Comparison of ENCODE assay signal across 8 cellular contexts in genomic region chr3:179071569-179072397, GRCh38. TPM values are rescaled to one million over a fixed set of nuclear protein-coding genes. Genes with fewer than 3 reads are reported as not detected.
DNase-seq lines count a peak whose midpoint lies in the region; ATAC-seq lines count a peak whose summit lies in the region.

A gene with protein sequence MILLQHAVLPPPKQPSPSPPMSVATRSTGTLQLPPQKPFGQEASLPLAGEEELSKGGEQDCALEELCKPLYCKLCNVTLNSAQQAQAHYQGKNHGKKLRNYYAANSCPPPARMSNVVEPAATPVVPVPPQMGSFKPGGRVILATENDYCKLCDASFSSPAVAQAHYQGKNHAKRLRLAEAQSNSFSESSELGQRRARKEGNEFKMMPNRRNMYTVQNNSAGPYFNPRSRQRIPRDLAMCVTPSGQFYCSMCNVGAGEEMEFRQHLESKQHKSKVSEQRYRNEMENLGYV (minus strand): TSS chr3:179071809. CDS start chr3:179067752, 4,057 bp downstream.

- peaks cover 0 to 19% (median 3%) of the 10 kb centered on the region in 3 donors for H3K36me3 Mint-ChIP-seq in CD8-positive, alpha-beta memory T cell

- H3K9me3 Mint-ChIP-seq in CD8-positive, alpha-beta memory T cell: no peaks in the 10 kb centered on the region

- peak within 1 kb of the TSS; percentile 70 for H3K27ac ChIP-seq in CD8-positive, alpha-beta memory T cell (ENCODE audit: low read depth, low read length)
- peak within 1 kb of the TSS; percentile 69 for H3K27ac ChIP-seq in mesodermal cell (ENCODE audit: low read depth, low read length, severe bottlenecking)

- WGBS in mesodermal cell (ENCODE audit: insufficient coverage in 2 of 2), 2 experiments: 0 to 1% methylated on average over 61 to 65 of the region's 73 CpGs

- POLR2A ChIA-PET in CD8-positive, alpha-beta memory T cell (lab: Charles Lee): interaction anchor here (0.7 to 1.1 kb wide), 4 partner anchors 35 to 533 kb away, joined by 3 to 5 read pairs (median 3); partner anchors contain the start of genes ACTL6A, MRPL47 and NDUFB5

- peak within 1 kb of the TSS; percentile 85 to 97 (median 96) for H3K27ac Mint-ChIP-seq in CD8-positive, alpha-beta memory T cell

- H3K4me3 Mint-ChIP-seq in CD8-positive, alpha-beta memory T cell: peak within 1 kb of the TSS; percentile 93 to 99 (median 98)

- H3K27me3 Mint-ChIP-seq in CD8-positive, alpha-beta memory T cell: no peaks in the 10 kb centered on the region

- H3K27me3 ChIP-seq in CD8-positive, alpha-beta memory T cell (ENCODE audit: insufficient read depth, low read length, poor library complexity, severe bottlenecking): no peaks in the 10 kb centered on the region
- H3K27me3 ChIP-seq in endocrine pancreas (ENCODE audit: control insufficient read depth, insufficient read depth, low read length): no peaks in the 10 kb centered on the region

- peaks cover 41% of the 10 kb centered on the region for H3K4me1 ChIP-seq in CD8-positive, alpha-beta memory T cell (ENCODE audit: insufficient read depth, low read length)
- H3K4me1 ChIP-seq in endocrine pancreas (ENCODE audit: control insufficient read depth, insufficient read depth, low read length): peaks cover 6% of the 10 kb centered on the region
- peaks cover 5% of the 10 kb centered on the region for H3K4me1 ChIP-seq in mesodermal cell (ENCODE audit: control insufficient read depth, insufficient read depth, low read length, poor library complexity, severe bottlenecking)

- no peaks in the 10 kb centered on the region for H3K36me3 ChIP-seq in CD8-positive, alpha-beta memory T cell (ENCODE audit: insufficient read depth, low read length)
- H3K36me3 ChIP-seq in endocrine pancreas (ENCODE audit: control insufficient read depth, insufficient read depth, low read length): no peaks in the 10 kb centered on the region
- H3K36me3 ChIP-seq in mesodermal cell (ENCODE audit: control insufficient read depth, insufficient read depth, low read length): peaks cover 20% of the 10 kb centered on the region

- CTCF ChIA-PET in CD8-positive, alpha-beta memory T cell (lab: Charles Lee): interaction anchor here (1.0 to 3.8 kb wide), 5 partner anchors 11 to 243 kb away, joined by 3 to 12 read pairs (median 4); no protein-coding TSS in a partner anchor

- H3K9me3 ChIP-seq in CD8-positive, alpha-beta memory T cell (ENCODE audit: low read length): no peaks in the 10 kb centered on the region
- H3K9me3 ChIP-seq in endocrine pancreas (ENCODE audit: control insufficient read depth, low read length): no peaks in the 10 kb centered on the region
- H3K9me3 ChIP-seq in mesodermal cell (ENCODE audit: control insufficient read depth, low read length): no peaks in the 10 kb centered on the region

- H3K4me3 ChIP-seq in CD8-positive, alpha-beta memory T cell (ENCODE audit: low read length): peak within 1 kb of the TSS; percentile 88
- H3K4me3 ChIP-seq in endocrine pancreas (ENCODE audit: control insufficient read depth, insufficient read depth, low read length): peak within 1 kb of the TSS; percentile 90
- H3K4me3 ChIP-seq in mesodermal cell (ENCODE audit: extremely low read depth, insufficient read depth, low read length, poor library complexity, severe bottlenecking): peak within 1 kb of the TSS; percentile 82

- peak; percentile 76 to 87 (median 84) for DNase-seq in CD8-positive, alpha-beta memory T cell
- DNase-seq in HPDE6-E6E7 (ENCODE audit: extremely low spot score) (peak; percentile 86), NK-92 (lab: John Stamatoyannopoulos, UW; ENCODE audit: unreplicated experiment) (peak; percentile 21)
- DNase-seq in activated CD8-positive, alpha-beta memory T cell treated with anti-CD3 and anti-CD28 coated beads for 4 hours (ENCODE audit: low read depth in 2 of 2): peak; percentile 72 to 76
- peak; percentile 72 to 76 for DNase-seq in stimulated activated CD8-positive, alpha-beta memory T cell treated with anti-CD3 and anti-CD28 coated beads, Interleukin-15, amount 100 ng/mL, for 4 hours (ENCODE audit: low read depth in 2 of 2)

- peaks cover 38 to 69% (median 51%) of the 10 kb centered on the region in 3 donors for H3K4me1 Mint-ChIP-seq in CD8-positive, alpha-beta memory T cell

- ATAC-seq in GM19467 (IDR thresholded peaks at IDR 0.05; ENCODE audit: unreplicated experiment): peak; percentile 66

- H3K9ac ChIP-seq in endocrine pancreas (ENCODE audit: control insufficient read depth, insufficient read depth, low read length): peak within 1 kb of the TSS; percentile 86

RNA-seq across cellular contexts. Expression of the gene that starts here (rescaled TPM):
- total RNA-seq in CD8-positive, alpha-beta memory T cell: 10 to 100 TPM; 14.7 to 16.3 TPM
- 10.7 TPM for polyA plus RNA-seq in CD8-positive, alpha-beta memory T cell
- polyA plus RNA-seq in mesodermal cell (2013, experiment 1 of 2): 26.1 TPM
- 22.4 TPM for polyA plus RNA-seq in mesodermal cell (2013, experiment 2 of 2)

Comparison
In these comparisons a context has a peak if more than half of its experiments do, and no peak if none do; other contexts are left out.
1. Peak in every context shown above with its lines: DNase-seq, ATAC-seq, H3K4me3 ChIP-seq and H3K27ac ChIP-seq.
2. DNase-seq: peak in every context shown above with its lines; median percentile 86 in HPDE6-E6E7; 84 in CD8-positive, alpha-beta memory T cell; 74 in activated CD8-positive, alpha-beta memory T cell treated with anti-CD3 and anti-CD28 coated beads for 4 hours; 74 in stimulated activated CD8-positive, alpha-beta memory T cell treated with anti-CD3 and anti-CD28 coated beads, Interleukin-15, amount 100 ng/mL, for 4 hours; 21 in NK-92.